Comparison of ENCODE assay signal across 9 cellular contexts in genomic region chr7:84193787-84194186, GRCh38. TPM values are rescaled to one million over a fixed set of nuclear protein-coding genes. Genes with fewer than 3 reads are reported as not detected.
DNase-seq lines count a peak whose midpoint lies in the region; ATAC-seq and TF ChIP-seq lines count a peak whose summit lies in the region.
"Had no signal": no experiment of that assay in that cellular context is flagged by ENCODE, and none has a peak within 500 bp of the region (broad histone marks: within the 10 kb centered on the region; RNA-seq: fewer than 3 reads in every experiment).

No MANE protein-coding gene starts in this region.

- WGBS in HUES64 = 17% methylated on average over 1 of the region's 2 CpGs
- WGBS in mesodermal cell (ENCODE audit: insufficient coverage in 2 of 2), 2 experiments = no CpG with 5 or more reads among the region's 2 CpGs

- TF ChIP-seq CTCF in AG09309 (IDR thresholded peaks at IDR 0.05; ENCODE audit: control insufficient read depth, insufficient read depth, low read depth, low read length, missing control alignments) = no peak

- H3K27me3 ChIP-seq in HUES64 (ENCODE audit: insufficient read depth, low read length) = no peaks in the 10 kb centered on the region

- ATAC-seq in GM18868 (IDR thresholded peaks at IDR 0.05; ENCODE audit: unreplicated experiment) (no peak), GM21717 (IDR thresholded peaks at IDR 0.05; ENCODE audit: unreplicated experiment) (no peak)

- H3K4me3 ChIP-seq in AG09309 (ENCODE audit: control insufficient read depth, low read depth, low read length) (peak overlapping the region; percentile 64), HUES64 (ENCODE audit: low read length) (peak overlapping the region; percentile 67), mesodermal cell (ENCODE audit: extremely low read depth, insufficient read depth, low read length, poor library complexity, severe bottlenecking) (peak overlapping the region; percentile 51)

- H3K4me1 ChIP-seq in HUES64 (ENCODE audit: insufficient read depth, low read length) (peaks cover 66% of the 10 kb centered on the region), mesodermal cell (ENCODE audit: control insufficient read depth, insufficient read depth, low read length, poor library complexity, severe bottlenecking) (peaks cover 4% of the 10 kb centered on the region)

- H3K9me3 ChIP-seq in HUES64 (ENCODE audit: insufficient read depth, low read depth, low read length) (no peaks in the 10 kb centered on the region), mesodermal cell (ENCODE audit: control insufficient read depth, low read length) (no peaks in the 10 kb centered on the region)

- no peak overlapping the region for H3K27ac ChIP-seq in HUES64 (ENCODE audit: low read depth, low read length)
- no peak overlapping the region for H3K27ac ChIP-seq in mesodermal cell (ENCODE audit: low read depth, low read length, severe bottlenecking)

- H3K9ac ChIP-seq in HUES64 (ENCODE audit: low read depth, low read length) = peak overlapping the region; percentile 66

- no peaks in the 10 kb centered on the region for H3K36me3 ChIP-seq in HUES64 (ENCODE audit: insufficient read depth, low read length)
- H3K36me3 ChIP-seq in mesodermal cell (ENCODE audit: control insufficient read depth, insufficient read depth, low read length) = no peaks in the 10 kb centered on the region

- no peak for DNase-seq in AG09309 (ENCODE audit: low read depth)
- peak; percentile 31 for DNase-seq in dermis blood vessel endothelial cell
- no peak for DNase-seq in COLO829 (ENCODE audit: low spot score)
- DNase-seq in retina = no peak
- DNase-seq: cortex of kidney had no signal

RNA-seq across cellular contexts. Expression of gene SEMA3A, which starts 0.8 kb away (rescaled TPM):
- polyA plus RNA-seq in HUES64 (2013, experiment 1 of 2) = 29.0 TPM
- 30.4 TPM for polyA plus RNA-seq in HUES64 (2013, experiment 2 of 2)
- total RNA-seq in dermis blood vessel endothelial cell = 80.2 and 109 TPM in 2 replicates
- polyA plus RNA-seq in mesodermal cell (2013, experiment 1 of 2) = 23.8 TPM
- 28.5 TPM for polyA plus RNA-seq in mesodermal cell (2013, experiment 2 of 2)
